In genomic region chr12:16348435-16349131, GRCh38 we compare ENCODE assay signal across 8 cellular contexts. TPM values are rescaled to one million over a fixed set of nuclear protein-coding genes. Genes with fewer than 3 reads are reported as not detected.
DNase-seq lines count a peak whose midpoint lies in the region; ATAC-seq and TF ChIP-seq lines count a peak whose summit lies in the region.

No MANE protein-coding gene starts in this region.

- peak; percentile 51 for ATAC-seq in HG03135 (IDR thresholded peaks at IDR 0.05; ENCODE audit: unreplicated experiment)
- ATAC-seq in HG03442 (IDR thresholded peaks at IDR 0.05; ENCODE audit: unreplicated experiment): no peak

- H3K4me3 ChIP-seq in colonic mucosa (peak overlapping the region; percentile 36), muscle layer of duodenum (ENCODE audit: low read depth in 1 of 2, low read length in 2 of 2) (peak overlapping the region; percentile 58 to 84)

- H3K36me3 ChIP-seq in colonic mucosa: no peaks in the 10 kb centered on the region
- H3K36me3 ChIP-seq in muscle layer of duodenum (ENCODE audit: control insufficient read depth in 1 of 2, insufficient read depth in 2 of 2, low read length in 2 of 2): peaks cover 0 to 6% of the 10 kb centered on the region in 2 donors

- H3K9me3 ChIP-seq in colonic mucosa (no peaks in the 10 kb centered on the region), muscle layer of duodenum (ENCODE audit: control insufficient read depth in 1 of 2, low read length in 2 of 2) (no peaks in the 10 kb centered on the region)

- H3K9ac ChIP-seq in colonic mucosa (ENCODE audit: low read depth in 2 of 2, low read length in 2 of 2): peak overlapping the region; percentile 66 to 91

- intact Hi-C loops in colonic mucosa (cut with DNase I): no loop called here

- TF ChIP-seq CTCF in colonic mucosa (IDR thresholded peaks at IDR 0.05): no peak

- H3K4me1 ChIP-seq in colonic mucosa (no peaks in the 10 kb centered on the region), muscle layer of duodenum (ENCODE audit: control insufficient read depth in 1 of 2, insufficient read depth in 2 of 2, low read length in 2 of 2) (peaks cover 0 to 3% of the 10 kb centered on the region in 2 donors)

- H3K27me3 ChIP-seq in colonic mucosa (no peaks in the 10 kb centered on the region), muscle layer of duodenum (ENCODE audit: low read depth, low read length) (no peaks in the 10 kb centered on the region)

- DNase-seq in EH (ENCODE audit: low read depth) (peak; percentile 14), colonic mucosa (no peak), NCI-H2227 treated with DMSO at 0.1 percent for 48 hours (lab: John Stamatoyannopoulos, UW) (no peak), NCI-H446 (lab: John Stamatoyannopoulos, UW) (no peak), NCI-H1694 (lab: John Stamatoyannopoulos, UW) (no peak)

- H3K27ac ChIP-seq in colonic mucosa (peak overlapping the region; percentile 78), muscle layer of duodenum (ENCODE audit: low read length) (peak overlapping the region; percentile 85)

RNA-seq across cellular contexts. Expression of gene MGST1, which starts 1.1 kb away (rescaled TPM):
- 100 to 1,000 TPM; 339 to 555 TPM for total RNA-seq in colonic mucosa
